20 cellular contexts compared by ENCODE assay signal in the genomic region with DNA sequence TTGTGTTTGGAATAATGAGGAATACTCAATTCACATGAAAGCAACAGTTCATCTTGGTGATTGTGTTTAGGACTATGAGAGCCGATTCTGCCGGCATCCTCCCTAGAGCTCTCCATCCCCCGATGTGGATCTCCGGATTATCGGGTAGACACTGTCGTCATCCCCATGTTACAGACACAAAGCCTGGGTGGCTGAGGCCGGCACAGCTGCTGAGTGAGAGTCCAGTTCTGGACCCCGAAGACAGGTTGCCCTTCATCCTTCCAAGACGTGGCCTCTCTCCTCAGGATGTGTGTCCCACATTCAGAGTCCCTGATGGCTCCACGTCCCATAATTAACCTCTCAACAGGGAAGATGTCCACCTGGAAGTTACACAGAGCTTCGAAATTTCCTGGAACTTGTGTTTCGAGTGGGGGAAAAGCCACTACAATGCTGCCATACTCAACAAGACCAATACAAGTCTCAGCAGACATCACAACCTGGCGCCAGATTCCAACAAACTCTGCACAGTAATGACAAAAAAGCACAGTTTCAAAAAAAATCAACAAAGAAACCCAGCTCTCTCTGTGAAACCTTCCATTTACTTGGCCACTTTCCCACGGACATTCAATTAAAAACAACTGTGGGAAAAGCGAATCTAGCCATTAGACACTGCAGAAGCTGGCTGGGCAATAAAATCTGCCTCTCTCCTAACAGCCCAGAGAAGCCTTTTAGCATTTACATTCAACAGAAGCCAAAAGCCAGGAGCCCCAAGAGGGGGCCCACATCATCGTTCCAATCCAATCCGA.
DNase-seq lines count a peak whose midpoint lies in the region; ATAC-seq, FAIRE-seq and TF ChIP-seq lines count a peak whose summit lies in the region.
"Had no signal": no experiment of that assay in that cellular context is flagged by ENCODE, and none has a peak within 500 bp of the region (broad histone marks: within the 10 kb centered on the region; RNA-seq: fewer than 3 reads in every experiment).

No MANE protein-coding gene starts in this region.

- H3K36me3 Mint-ChIP-seq in Calu3 (ENCODE audit: insufficient read depth, unreplicated experiment) = peaks cover 16% of the 10 kb centered on the region

- H3K36me3 ChIP-seq in BJ (ENCODE audit: control insufficient read depth, insufficient read depth, low read length) = no peaks in the 10 kb centered on the region
- H3K36me3 ChIP-seq in osteoblast (ENCODE audit: insufficient read depth, low read length) = no peaks in the 10 kb centered on the region
- no peaks in the 10 kb centered on the region for H3K36me3 ChIP-seq in left lung
- H3K36me3 ChIP-seq: prostate gland, WERI-Rb-1 had no signal

- no peak overlapping the region for H3K27ac Mint-ChIP-seq in Calu3 (ENCODE audit: unreplicated experiment)
- H3K27ac Mint-ChIP-seq: IgD-negative memory B cell had no signal

- H3K27me3 ChIP-seq in BJ (ENCODE audit: control insufficient read depth, insufficient read depth, low read length) (no peaks in the 10 kb centered on the region), osteoblast (ENCODE audit: insufficient read depth, low read length) (no peaks in the 10 kb centered on the region), left lung (no peaks in the 10 kb centered on the region)
- H3K27me3 ChIP-seq: foreskin keratinocyte had no signal

- H3K27ac ChIP-seq in osteoblast (ENCODE audit: low read depth, low read length) = no peak overlapping the region
- no peak overlapping the region for H3K27ac ChIP-seq in left lung
- H3K27ac ChIP-seq: C4-2B, foreskin keratinocyte, prostate gland, WERI-Rb-1 had no signal

- no peak for ATAC-seq in left lung
- ATAC-seq: foreskin keratinocyte had no signal

- H3K9me3 Mint-ChIP-seq in Calu3 (ENCODE audit: low read depth, unreplicated experiment) = no peaks in the 10 kb centered on the region
- H3K9me3 Mint-ChIP-seq: IgD-negative memory B cell had no signal

- POLR2A ChIA-PET in BJ (lab: Charles Lee) = no interaction called here

- H2AFZ ChIP-seq in osteoblast (ENCODE audit: low read length) = no peak overlapping the region

- no peaks in the 10 kb centered on the region for H4K20me1 ChIP-seq in osteoblast (ENCODE audit: insufficient read depth, low read length)

- H3K79me2 ChIP-seq in osteoblast (ENCODE audit: insufficient read depth, low read length) = peaks cover 41% of the 10 kb centered on the region

- H3K9me3 ChIP-seq in osteoblast (ENCODE audit: low read depth, low read length) (no peaks in the 10 kb centered on the region), left lung (no peaks in the 10 kb centered on the region)
- H3K9me3 ChIP-seq: prostate gland had no signal

- TF ChIP-seq POLR2A in GM12892 (IDR thresholded peaks at IDR 0.05; ENCODE audit: low read depth, low read length) = no peak

- H3K4me3 Mint-ChIP-seq in Calu3 (ENCODE audit: low read depth, unreplicated experiment) = no peak overlapping the region
- H3K4me3 Mint-ChIP-seq: IgD-negative memory B cell had no signal

- peak; percentile 79 for FAIRE-seq in endometrium (lab: Jason Lieb, UNC)
- no peak for FAIRE-seq in GM12892 (lab: Jason Lieb, UNC)
- FAIRE-seq: H1 had no signal

- H3K27me3 Mint-ChIP-seq in Calu3 (ENCODE audit: unreplicated experiment) = no peaks in the 10 kb centered on the region

- CTCF ChIA-PET in BJ (lab: Yijun Ruan, JAX) (interaction anchor here (0.7 kb wide), 2 partner anchors 9 to 12 kb away, joined by 3 read pairs; no protein-coding TSS in a partner anchor), Calu3 (lab: Charles Lee) (no interaction called here)

- no peak for TF ChIP-seq CTCF in BJ (IDR thresholded peaks at IDR 0.05; ENCODE audit: insufficient read depth, low read depth, low read length)
- no peak for TF ChIP-seq CTCF in osteoblast (IDR thresholded peaks at IDR 0.05; ENCODE audit: extremely low read depth, low read depth, low read length)
- no peak for TF ChIP-seq CTCF in left lung (IDR thresholded peaks at IDR 0.05)
- no peak for TF ChIP-seq CTCF in Calu3 (IDR thresholded peaks at IDR 0.05; ENCODE audit: unreplicated experiment)

- intact Hi-C loops in left lung (cut with DNase I) (no loop called here), Calu3 (cut with micrococcal nuclease; ENCODE audit: unreplicated experiment) (no loop called here)

- H3K4me3 ChIP-seq in BJ (ENCODE audit: low read depth, low read length) (no peak overlapping the region), osteoblast (ENCODE audit: insufficient read depth, low read length) (no peak overlapping the region), left lung (no peak overlapping the region)
- H3K4me3 ChIP-seq: prostate gland had no signal

- no peak overlapping the region for H3K4me2 ChIP-seq in osteoblast (ENCODE audit: insufficient read depth, low read length)

- DNase-seq in BJ (ENCODE audit: low read depth) = peak; percentile 31
- peak; percentile 52 for DNase-seq in GM04504 (ENCODE audit: low read depth)
- peak; percentile 31 for DNase-seq in osteoblast (ENCODE audit: insufficient read length, low spot score, missing footprints)
- DNase-seq in GM12892 (ENCODE audit: insufficient read length) = no peak
- DNase-seq in kidney tubule cell (ENCODE audit: low spot score) = no peak
- DNase-seq in left lung = no peak
- no peak for DNase-seq in Calu3
- DNase-seq: activated T-cell treated with anti-CD3 and anti-CD28 coated beads for 4 hours; EL; foreskin keratinocyte; NCI-H1092; NCI-H2227 treated with DMSO at 0.1 percent for 48 hours; stimulated activated CD4-positive, alpha-beta T cell treated with anti-CD3 and anti-CD28 coated beads, Interleukin-1b, Interleukin-23, amount 100 ng/mL, for 48 hours; stimulated activated CD8-positive, alpha-beta memory T cell treated with anti-CD3 and anti-CD28 coated beads, Interleukin-4, amount 100 ng/mL, for 48 hours; WERI-Rb-1 had no signal

- H3K4me1 Mint-ChIP-seq in Calu3 (ENCODE audit: low read depth, unreplicated experiment) = peaks cover 56% of the 10 kb centered on the region

- H3K4me1 ChIP-seq in osteoblast (ENCODE audit: insufficient read depth, low read length) (peaks cover 49% of the 10 kb centered on the region), left lung (peaks cover 36 to 83% of the 10 kb centered on the region in 2 donors)

- no TSS peak for BruUV-seq in Calu3 (replicated peaks; lab: Mats Ljungman, UMichigan)

Comparison
In these comparisons a context has a peak if more than half of its experiments do, and no peak if none do; other contexts are left out.
1. DNase-seq: peak in BJ (single experiment), GM04504 (single experiment) and osteoblast (single experiment); none in GM12892 (single experiment), kidney tubule cell (single experiment), left lung (0 of 2) and Calu3 (single experiment).